19 cellular contexts compared by ENCODE assay signal in genomic region chr10:124005091-124005490, GRCh38.
DNase-seq lines count a peak whose midpoint lies in the region; ATAC-seq and TF ChIP-seq lines count a peak whose summit lies in the region.
"Had no signal": no experiment of that assay in that cellular context is flagged by ENCODE, and none has a peak within 500 bp of the region (broad histone marks: within the 10 kb centered on the region; RNA-seq: fewer than 3 reads in every experiment).

No MANE protein-coding gene starts in this region.

- intact Hi-C loops in posterior vena cava (cut with DNase I): no loop called here

- no peak overlapping the region for H3K4me3 ChIP-seq in BLaER1
- H3K4me3 ChIP-seq in Peyer's patch: no peak overlapping the region
- no peak overlapping the region for H3K4me3 ChIP-seq in SJCRH30
- H3K4me3 ChIP-seq: cardiac muscle cell, hepatocyte had no signal

- TF ChIP-seq POLR2A in Peyer's patch (IDR thresholded peaks at IDR 0.05): no peak

- H3K4me2 ChIP-seq in BLaER1: peak overlapping the region; percentile 76; the same call in 1 of the 2 replicates
- H3K4me2 ChIP-seq: hepatocyte had no signal

- ATAC-seq in HG02763 (IDR thresholded peaks at IDR 0.05; ENCODE audit: unreplicated experiment): no peak
- ATAC-seq in GM18519 (IDR thresholded peaks at IDR 0.05; ENCODE audit: low FRiP score, unreplicated experiment): no peak
- ATAC-seq: activated CD8-positive, alpha-beta T cell treated with anti-CD3 and anti-CD28 coated beads for 36 hours had no signal

- DNase-seq in Peyer's patch (peak; percentile 10 to 40 (median 15)), left kidney (ENCODE audit: low read depth, low spot score) (peak; percentile 63), posterior vena cava (ENCODE audit: low spot score) (peak; percentile 49), SJCRH30 (no peak)
- DNase-seq: activated CD8-positive, alpha-beta T cell treated with anti-CD3 and anti-CD28 coated beads for 36 hours; activated naive CD4-positive, alpha-beta T cell treated with anti-CD3 and anti-CD28 coated beads, Interleukin-2, amount 50 U/mL, for 16 hours; activated T-cell treated with anti-CD3 and anti-CD28 coated beads, Interleukin-2, amount 50 U/mL, for 1 hour; anterior cingulate cortex; foreskin fibroblast; KBM-7; NCI-H69; occipital lobe; SW 1271 had no signal

- H3K36me3 ChIP-seq in BLaER1 (peaks cover 77% of the 10 kb centered on the region), Peyer's patch (no peaks in the 10 kb centered on the region), SJCRH30 (no peaks in the 10 kb centered on the region)
- H3K36me3 ChIP-seq: cardiac muscle cell had no signal

- H3K4me1 ChIP-seq in BLaER1 (peaks cover 68% of the 10 kb centered on the region), Peyer's patch (no peaks in the 10 kb centered on the region), SJCRH30 (peaks cover 9% of the 10 kb centered on the region)

- peaks cover 100% of the 10 kb centered on the region for H4K20me1 ChIP-seq in BLaER1

- H3K27ac ChIP-seq in BLaER1: no peak overlapping the region
- no peak overlapping the region for H3K27ac ChIP-seq in Peyer's patch
- H3K27ac ChIP-seq in SJCRH30: no peak overlapping the region
- H3K27ac ChIP-seq: C4-2B, cardiac muscle cell, hepatocyte had no signal

- H3K9ac ChIP-seq in BLaER1: no peak overlapping the region

- H3K27me3 ChIP-seq in BLaER1 (no peaks in the 10 kb centered on the region), Peyer's patch (no peaks in the 10 kb centered on the region), SJCRH30 (no peaks in the 10 kb centered on the region)
- H3K27me3 ChIP-seq: cardiac muscle cell, hepatocyte had no signal

- no peak for TF ChIP-seq CTCF in Peyer's patch (IDR thresholded peaks at IDR 0.05)

- H3K9me3 ChIP-seq in BLaER1: no peaks in the 10 kb centered on the region
- no peaks in the 10 kb centered on the region for H3K9me3 ChIP-seq in Peyer's patch
- no peaks in the 10 kb centered on the region for H3K9me3 ChIP-seq in SJCRH30 (replicated peaks)

Comparison
In these comparisons a context has a peak if more than half of its experiments do, and no peak if none do; other contexts are left out.
1. DNase-seq: peak in Peyer's patch (3 of 3), left kidney (single experiment) and posterior vena cava (single experiment); none in SJCRH30 (0 of 2).